In genomic region chr5:74851684-74852353, GRCh38 we compare ENCODE assay signal across 1 cellular context.
TF ChIP-seq lines count a peak whose summit lies in the region.

No MANE protein-coding gene starts in this region.

TF ChIP-seq in GM12878, 131 proteins besides CTCF, POLR2A, EP300 and RAD21:
- peak; percentile 82; the same call in 1 of the 2 replicates for TF ChIP-seq BACH1 (IDR thresholded peaks at IDR 0.05; ENCODE audit: borderline replicate concordance)
- no peak for TF ChIP-seq MTA2 (IDR thresholded peaks at IDR 0.05; ENCODE audit: low read depth)
